21 cellular contexts compared by ENCODE assay signal in genomic region chr4:183873389-183874185, GRCh38. TPM values are rescaled to one million over a fixed set of nuclear protein-coding genes. Genes with fewer than 3 reads are reported as not detected.
DNase-seq lines count a peak whose midpoint lies in the region; ATAC-seq and TF ChIP-seq lines count a peak whose summit lies in the region.
"Had no signal": no experiment of that assay in that cellular context is flagged by ENCODE, and none has a peak within 500 bp of the region (broad histone marks: within the 10 kb centered on the region; RNA-seq: fewer than 3 reads in every experiment).

No MANE protein-coding gene starts in this region.

- H3K9me3 ChIP-seq in RWPE2 (ENCODE audit: severe bottlenecking), result no peaks in the 10 kb centered on the region
- no peaks in the 10 kb centered on the region for H3K9me3 ChIP-seq in smooth muscle cell (replicated peaks; ENCODE audit: low read depth)
- H3K9me3 ChIP-seq: tibial nerve had no signal

- no peak overlapping the region for H3K9ac ChIP-seq in smooth muscle cell (ENCODE audit: low read depth)

- H3K36me3 ChIP-seq in RWPE2 (ENCODE audit: low read depth) (no peaks in the 10 kb centered on the region), smooth muscle cell (ENCODE audit: low read depth) (no peaks in the 10 kb centered on the region)
- H3K36me3 ChIP-seq: tibial nerve had no signal

- H3K79me2 ChIP-seq in smooth muscle cell (ENCODE audit: low read depth), result no peaks in the 10 kb centered on the region

- H3F3A ChIP-seq in smooth muscle cell (ENCODE audit: low read depth), result no peaks in the 10 kb centered on the region

- no peak for TF ChIP-seq CTCF in RWPE2 (IDR thresholded peaks at IDR 0.05; ENCODE audit: poor library complexity, severe bottlenecking)
- no peak for TF ChIP-seq CTCF in foreskin keratinocyte (conservative IDR thresholded peaks at IDR 0.05)
- TF ChIP-seq CTCF in smooth muscle cell (IDR thresholded peaks at IDR 0.05; ENCODE audit: borderline replicate concordance, insufficient read depth, poor library complexity, severe bottlenecking), result no peak

- DNase-seq in NOMO-1 treated with DMSO at 0.1 percent for 48 hours (lab: John Stamatoyannopoulos, UW; ENCODE audit: unreplicated experiment) (peak; percentile 35), NOMO-1 treated with dmso at 0.1 percent for 144 hours (lab: John Stamatoyannopoulos, UW; ENCODE audit: unreplicated experiment) (no peak), RWPE2 (ENCODE audit: low spot score) (no peak), foreskin keratinocyte (peak; percentile 87 to 91), smooth muscle cell (lab: John Stamatoyannopoulos, UW; ENCODE audit: unreplicated experiment) (no peak), NCI-H1105 (lab: John Stamatoyannopoulos, UW) (no peak), NCI-H345 (lab: John Stamatoyannopoulos, UW) (no peak)
- no peak for DNase-seq in stimulated activated naive CD4-positive, alpha-beta T cell treated with Interleukin-2 at 50 U/mL for 16 hours (lab: John Stamatoyannopoulos, UW)
- DNase-seq: activated CD4-positive, alpha-beta memory T cell treated with anti-CD3 and anti-CD28 coated beads, Interleukin-2, amount 10 ng/mL, durations not matched to agents 7 days and 5 days; activated CD8-positive, alpha-beta memory T cell treated with anti-CD3 and anti-CD28 coated beads, Interleukin-2, amount 50 U/mL, for 48 hours; CD4-positive, alpha-beta T cell; islet precursor cell; NCI-H1417; NCI-H2081 treated with DMSO at 0.1 percent for 48 hours; NCI-H526; stimulated activated CD4-positive, alpha-beta T cell treated with anti-CD3 and anti-CD28 coated beads, Interleukin-1b, Interleukin-23, amount 100 ng/mL, for 48 hours had no signal

- H3K4me1 ChIP-seq in RWPE2 (ENCODE audit: insufficient read depth, poor library complexity, severe bottlenecking) (peaks cover 3% of the 10 kb centered on the region), foreskin keratinocyte (no peaks in the 10 kb centered on the region), smooth muscle cell (ENCODE audit: low read depth) (no peaks in the 10 kb centered on the region)

- ATAC-seq in RWPE2 (ENCODE audit: low read depth) (0 out of 3 replicates have a peak, but pooled peaks have one; percentile 22), foreskin keratinocyte (peak; percentile 58)
- ATAC-seq: natural killer cell treated with Interleukin-12 subunit alpha and Interleukin-12 subunit beta and Interleukin-15 and Interleukin-18, amount 100 ng/mL, for 72 hours had no signal

- peak overlapping the region; percentile 28 for H3K4me2 ChIP-seq in smooth muscle cell

- H2AFZ ChIP-seq in smooth muscle cell (ENCODE audit: low read depth), result no peak overlapping the region

- H3K4me3 ChIP-seq in RWPE2 (ENCODE audit: severe bottlenecking), result no peak overlapping the region
- H3K4me3 ChIP-seq in smooth muscle cell, result no peak overlapping the region
- H3K4me3 ChIP-seq: skin epidermis, tibial nerve had no signal

- no peaks in the 10 kb centered on the region for H3K27me3 ChIP-seq in RWPE2 (ENCODE audit: insufficient read depth, poor library complexity, severe bottlenecking)
- no peaks in the 10 kb centered on the region for H3K27me3 ChIP-seq in foreskin keratinocyte
- no peaks in the 10 kb centered on the region for H3K27me3 ChIP-seq in smooth muscle cell (ENCODE audit: low read depth)
- H3K27me3 ChIP-seq: tibial nerve had no signal

- WGBS in smooth muscle cell (ENCODE audit: low lambda C conversion rate), result 60% methylated on average over 8 of the region's 8 CpGs

- no peaks in the 10 kb centered on the region for H4K20me1 ChIP-seq in smooth muscle cell (ENCODE audit: low read depth)

- H3K27ac ChIP-seq in RWPE2 (ENCODE audit: poor library complexity, severe bottlenecking) (no peak overlapping the region), foreskin keratinocyte (no peak overlapping the region), smooth muscle cell (ENCODE audit: low read depth) (no peak overlapping the region)
- H3K27ac ChIP-seq: skin epidermis, tibial nerve had no signal

RNA-seq across cellular contexts. Expression of gene STOX2, which starts 31.5 kb away (rescaled TPM):
- total RNA-seq in foreskin keratinocyte (0.75 and 0.99 TPM in 2 replicates), smooth muscle cell (4.2 and 4.6 TPM in 2 replicates)
- polyA plus RNA-seq in foreskin keratinocyte (0.14 and 0.24 TPM in 2 replicates), smooth muscle cell (1.3 and 5.6 TPM in 2 replicates)
- total RNA-seq: activated CD4-positive, alpha-beta memory T cell treated with anti-CD3 and anti-CD28 coated beads, Interleukin-2, amount 10 ng/mL, durations not matched to agents 7 days and 5 days; activated T-helper 2 cell treated with anti-CD3 and anti-CD28 coated beads, Interferon-gamma antibody, Interleukin-2, Interleukin-4, amounts not matched to agents 10 μg/mL and 5 μg/mL and 100 μg/mL, durations not matched to agents 14 hours and 24 hours and 36 hours; CD4-positive, alpha-beta T cell; natural killer cell treated with Interleukin-12 subunit alpha and Interleukin-12 subunit beta and Interleukin-15 and Interleukin-18, amount 100 ng/mL, for 72 hours; T-helper 1 cell treated with Interleukin-12 subunit alpha and Interleukin-12 subunit beta and Interleukin-4 antibody, amounts not matched to agents 30 ng/mL and 1 ng/mL, for 36 hours had no signal

Comparison
In these comparisons a context has a peak if more than half of its experiments do, and no peak if none do; other contexts are left out.
1. DNase-seq: peak in NOMO-1 treated with DMSO at 0.1 percent for 48 hours (single experiment) and foreskin keratinocyte (2 of 2); none in NOMO-1 treated with dmso at 0.1 percent for 144 hours (single experiment), RWPE2 (single experiment), smooth muscle cell (single experiment), stimulated activated naive CD4-positive, alpha-beta T cell treated with Interleukin-2 at 50 U/mL for 16 hours (single experiment), NCI-H1105 (single experiment) and NCI-H345 (single experiment).